Comparison of ENCODE assay signal across 11 cellular contexts in the genomic region with DNA sequence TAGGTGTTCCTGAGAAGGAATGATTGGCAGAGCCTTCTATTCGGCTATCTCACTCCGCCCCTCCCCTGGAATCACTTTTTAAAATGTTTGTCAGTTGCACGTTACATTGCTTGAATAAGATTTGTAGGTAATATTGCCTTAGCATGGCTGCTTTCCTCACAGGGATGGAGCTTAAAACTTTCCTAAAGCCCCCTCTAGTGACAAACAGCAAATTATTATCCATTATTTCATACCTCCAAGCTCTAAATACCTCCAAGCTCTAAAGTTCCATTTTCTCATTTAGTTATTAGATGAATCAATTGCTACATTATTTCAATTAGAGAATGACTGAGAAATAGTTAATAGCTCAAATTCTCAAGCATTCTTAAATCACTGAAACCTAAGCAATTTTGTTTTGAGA. TPM values are rescaled to one million over a fixed set of nuclear protein-coding genes. Genes with fewer than 3 reads are reported as not detected.
DNase-seq lines count a peak whose midpoint lies in the region; ATAC-seq, FAIRE-seq and TF ChIP-seq lines count a peak whose summit lies in the region.
"Had no signal": no experiment of that assay in that cellular context is flagged by ENCODE, and none has a peak within 500 bp of the region (broad histone marks: within the 10 kb centered on the region; RNA-seq: fewer than 3 reads in every experiment).

No MANE protein-coding gene starts in this region.

- peak; percentile 66 for TF ChIP-seq RAD21 in SK-N-SH (IDR thresholded peaks at IDR 0.05; ENCODE audit: low read length)

- H4K20me1 ChIP-seq in SK-N-SH (ENCODE audit: insufficient read depth) = no peaks in the 10 kb centered on the region

- no peak for DNase-seq in D721Med (ENCODE audit: insufficient read length, low spot score)
- no peak for DNase-seq in HFF-Myc (ENCODE audit: extremely low read depth, low read depth)
- peak; percentile 22 for DNase-seq in SK-N-SH
- DNase-seq in kidney = no peak
- DNase-seq in activated gamma-delta T cell (lab: John Stamatoyannopoulos, UW) = no peak
- DNase-seq: tibial artery had no signal

- H3K4me1 ChIP-seq in SK-N-SH (ENCODE audit: control insufficient read depth in 1 of 2, insufficient read depth in 2 of 2, low read depth in 1 of 2, low read length in 1 of 2) = peaks cover 0 to 3% of the 10 kb centered on the region in 2 experiments; a peak in 1 of 4 replicates
- H3K4me1 ChIP-seq in kidney (ENCODE audit: control insufficient read depth in 1 of 2, insufficient read depth in 1 of 2, low read depth in 1 of 2, low read length in 2 of 2) = no peaks in the 10 kb centered on the region

- TF ChIP-seq CTCF in D721Med (IDR thresholded peaks at IDR 0.05; ENCODE audit: insufficient read depth, missing control alignments) = peak; percentile 41
- TF ChIP-seq CTCF in HFF-Myc (IDR thresholded peaks at IDR 0.05; ENCODE audit: low read depth, low read length, missing control alignments) = peak; percentile 17
- TF ChIP-seq CTCF in SK-N-SH (IDR thresholded peaks at IDR 0.05) = peak; percentile 44
- TF ChIP-seq CTCF in kidney (IDR thresholded peaks at IDR 0.05; ENCODE audit: borderline replicate concordance, extremely low read depth, insufficient read depth) = peak; percentile 10

- 0 out of 2 replicates have a peak, but pooled peaks cover 4% of the 10 kb centered on the region for H3K9me2 ChIP-seq in SK-N-SH

- POLR2A ChIA-PET in SK-N-SH (lab: Yijun Ruan, JAX) = no interaction called here

- H3K79me2 ChIP-seq in SK-N-SH (ENCODE audit: insufficient read depth) = no peaks in the 10 kb centered on the region

- FAIRE-seq in D721Med (lab: Jason Lieb, UNC) = no peak
- no peak for FAIRE-seq in kidney (lab: Jason Lieb, UNC)
- FAIRE-seq: RCC 7860 had no signal

- no peaks in the 10 kb centered on the region for H3K36me3 ChIP-seq in SK-N-SH (replicated peaks in 1 of 2; ENCODE audit: control insufficient read depth in 1 of 2, insufficient read depth in 2 of 2, low read length in 1 of 2)
- no peaks in the 10 kb centered on the region for H3K36me3 ChIP-seq in kidney (ENCODE audit: control insufficient read depth in 1 of 2, insufficient read depth in 2 of 2, low read length in 2 of 2)
- H3K36me3 ChIP-seq: gastroesophageal sphincter, tibial artery had no signal

- ATAC-seq in GM21529 (IDR thresholded peaks at IDR 0.05; ENCODE audit: unreplicated experiment) = no peak
- ATAC-seq in GM21786 (IDR thresholded peaks at IDR 0.05; ENCODE audit: unreplicated experiment) = no peak
- no peak for ATAC-seq in GM21515 (IDR thresholded peaks at IDR 0.05; ENCODE audit: unreplicated experiment)
- ATAC-seq: gastroesophageal sphincter had no signal

- WGBS in SK-N-SH (ENCODE audit: low lambda C conversion rate) = 8% methylated on average over 3 of the region's 3 CpGs

- intact Hi-C loops in kidney (cut with DNase I) = no loop called here

- CTCF ChIA-PET in SK-N-SH (lab: Yijun Ruan, JAX) = interaction anchor here (0.7 to 9.2 kb wide), 25 partner anchors 9 to 434 kb away, joined by 3 to 135 read pairs (median 4); no protein-coding TSS in a partner anchor

- H3K4me2 ChIP-seq in SK-N-SH = no peak overlapping the region

- no peaks in the 10 kb centered on the region for H3F3A ChIP-seq in SK-N-SH (replicated peaks; ENCODE audit: insufficient read depth)

- H2AFZ ChIP-seq in SK-N-SH (ENCODE audit: low read depth) = no peak overlapping the region

- H3K9ac ChIP-seq in SK-N-SH = no peak overlapping the region
- no peak overlapping the region for H3K9ac ChIP-seq in kidney (ENCODE audit: low read length in 2 of 2)

- H3K27ac ChIP-seq in SK-N-SH (ENCODE audit: low read depth in 2 of 2, low read length in 1 of 2) = no peak overlapping the region
- H3K27ac ChIP-seq in kidney (ENCODE audit: low read depth in 2 of 2, low read length in 2 of 2) = no peak overlapping the region
- H3K27ac ChIP-seq: gastroesophageal sphincter, tibial artery had no signal

- H3K4me3 ChIP-seq in HFF-Myc (replicated peaks; ENCODE audit: low read depth, low read length) (no peak overlapping the region), SK-N-SH (ENCODE audit: low read depth in 2 of 2, low read length in 1 of 2) (no peak overlapping the region), kidney (ENCODE audit: low read length in 2 of 2) (no peak overlapping the region)
- H3K4me3 ChIP-seq: gastroesophageal sphincter, tibial artery had no signal

- no peaks in the 10 kb centered on the region for H3K27me3 ChIP-seq in SK-N-SH (ENCODE audit: insufficient read depth)
- H3K27me3 ChIP-seq: gastroesophageal sphincter, tibial artery had no signal

- TF ChIP-seq EP300 in SK-N-SH (IDR thresholded peaks at IDR 0.05; ENCODE audit: borderline replicate concordance in 1 of 2, low read depth in 1 of 2, low read length in 1 of 2) = no peak

- H3K9me3 ChIP-seq in SK-N-SH (no peaks in the 10 kb centered on the region), kidney (ENCODE audit: control insufficient read depth in 1 of 2, low read length in 2 of 2) (no peaks in the 10 kb centered on the region)

TF ChIP-seq in SK-N-SH, 30 proteins besides CTCF, POLR2A, EP300 and RAD21:
- TF ChIP-seq MEF2A (IDR thresholded peaks at IDR 0.05; ENCODE audit: borderline replicate concordance, low read depth) (no peak), SMC3 (IDR thresholded peaks at IDR 0.05; ENCODE audit: low read depth, low read length) (peak; percentile 46)

RNA-seq across cellular contexts. Expression of gene SPATA7, which starts 5.1 kb away (rescaled TPM):
- polyA plus RNA-seq in SK-N-SH (2012; rRNA removed) (3.5 and 4.5 TPM in 2 replicates), kidney (ENCODE audit: insufficient read depth, low read depth, low replicate concordance) (14.0 TPM)
- 4.6 and 5.0 TPM in 2 replicates for polyA plus RNA-seq in SK-N-SH (2012; cell fraction: cytosol; rRNA removed)
- 5.9 and 8.8 TPM in 2 replicates for polyA plus RNA-seq in SK-N-SH (2012; cell fraction: nucleus; rRNA removed)
- total RNA-seq in kidney = 17.4 TPM

RNA-seq across cellular contexts. Expression of gene KCNK10, which starts 57.3 kb away (rescaled TPM):
- polyA plus RNA-seq in SK-N-SH (2012; rRNA removed) (not detected in 2 replicates), kidney (ENCODE audit: insufficient read depth, low read depth, low replicate concordance) (1.1 TPM)
- polyA plus RNA-seq in SK-N-SH (2012; cell fraction: cytosol; rRNA removed) = not detected in 2 replicates
- not detected in 2 replicates for polyA plus RNA-seq in SK-N-SH (2012; cell fraction: nucleus; rRNA removed)
- total RNA-seq in kidney = 0.54 TPM
